Comparison of ENCODE assay signal across 21 cellular contexts in genomic region chr11:26703792-26704191, GRCh38. TPM values are rescaled to one million over a fixed set of nuclear protein-coding genes. Genes with fewer than 3 reads are reported as not detected.
"Had no signal": no experiment of that assay in that cellular context is flagged by ENCODE, and none has a peak within 500 bp of the region (broad histone marks: within the 10 kb centered on the region; RNA-seq: fewer than 3 reads in every experiment).

No MANE protein-coding gene starts in this region.

- H3K9me3 ChIP-seq: body of pancreas, gastroesophageal sphincter, heart left ventricle, tibial nerve, uterus had no signal

- H3K27me3 ChIP-seq: body of pancreas, gastroesophageal sphincter, heart left ventricle, tibial nerve, uterus had no signal

- DNase-seq: activated B cell treated with CpG ODN at 0.5 μM for 24 hours; activated CD4-positive, alpha-beta memory T cell treated with anti-CD3 and anti-CD28 coated beads, Interleukin-2, amount 10 ng/mL, durations not matched to agents 7 days and 5 days; activated CD4-positive, alpha-beta T cell treated with anti-CD3 and anti-CD28 coated beads for 4 hours; activated naive CD4-positive, alpha-beta T cell; activated naive CD8-positive, alpha-beta T cell treated with anti-CD3 and anti-CD28 coated beads for 36 hours; activated T-cell treated with anti-CD3 and anti-CD28 coated beads, Interleukin-2, amount 50 U/mL, for 1 hour; amygdala; body of pancreas; heart left ventricle; left ventricle myocardium superior; natural killer cell; stimulated activated CD4-positive, alpha-beta T cell treated with anti-CD3 and anti-CD28 coated beads, Interleukin-1b, Interleukin-23, amount 100 ng/mL, for 48 hours; stimulated activated CD8-positive, alpha-beta memory T cell treated with anti-CD3 and anti-CD28 coated beads, Interleukin-4, amount 100 ng/mL, for 48 hours; T-cell; uterus had no signal

- H3K36me3 ChIP-seq: gastroesophageal sphincter, heart left ventricle, tibial nerve, uterus had no signal

- H3K4me1 ChIP-seq: body of pancreas, heart left ventricle, parathyroid adenoma, tibial nerve, uterus had no signal

- ATAC-seq: activated T-helper 17 cell treated with anti-CD3 and anti-CD28 coated beads, Interleukin-2, amount 50 U/mL, for 72 hours; body of pancreas; gastroesophageal sphincter; heart left ventricle; left ventricle myocardium superior; natural killer cell; sciatic nerve; T-cell had no signal

- H3K9ac ChIP-seq: parathyroid adenoma had no signal

- H3K4me3 ChIP-seq: body of pancreas, gastroesophageal sphincter, heart left ventricle, tibial nerve, uterus had no signal

RNA-seq across cellular contexts. Expression of gene SLC5A12, which starts 18.1 kb away (rescaled TPM):
- total RNA-seq: activated B cell treated with CpG ODN at 0.5 μM for 24 hours; activated CD4-positive, alpha-beta memory T cell treated with anti-CD3 and anti-CD28 coated beads, Interleukin-2, amount 10 ng/mL, durations not matched to agents 7 days and 5 days; activated naive CD8-positive, alpha-beta T cell treated with anti-CD3 and anti-CD28 coated beads for 36 hours; activated T-helper 17 cell treated with anti-CD3 and anti-CD28 coated beads, Interleukin-2, amount 50 U/mL, for 72 hours; body of pancreas; gastroesophageal sphincter; kidney epithelial cell; left ventricle myocardium superior; natural killer cell; T-cell had no signal
